In the genomic region with DNA sequence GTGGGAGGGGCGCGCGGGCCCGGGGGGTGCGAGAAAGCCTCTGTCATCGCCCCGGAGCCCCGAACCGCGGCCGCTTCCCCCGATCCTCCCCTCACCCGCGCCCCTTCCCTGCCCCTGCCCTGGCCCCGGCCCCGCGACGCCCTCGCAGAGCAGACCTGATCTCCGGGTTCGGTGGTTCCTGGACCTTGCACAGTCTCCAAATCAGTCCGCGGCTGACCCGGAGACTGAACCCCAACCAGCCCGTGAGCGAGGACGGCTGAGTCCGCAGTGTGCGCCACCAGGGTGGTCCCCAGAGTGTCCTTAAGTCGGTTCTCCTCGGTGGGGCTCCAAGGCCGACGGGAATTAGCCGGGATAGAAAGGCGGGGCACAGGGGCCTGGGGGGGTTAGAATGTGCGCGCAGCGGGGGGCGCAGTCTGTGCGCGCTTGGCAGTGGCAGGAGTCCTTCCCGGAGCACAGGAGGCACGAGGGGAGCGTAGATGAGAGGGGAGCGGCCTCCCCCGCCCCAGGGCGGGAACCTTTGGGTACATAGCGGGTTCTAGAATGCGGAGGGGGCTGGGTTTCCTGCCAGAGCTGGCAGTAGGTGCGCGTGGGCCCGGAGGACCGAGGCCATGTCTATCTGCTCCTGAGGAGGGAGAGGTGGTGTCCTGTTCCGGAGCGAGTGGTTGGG, we compare ENCODE assay signal across 8 cellular contexts. TPM values are rescaled to one million over a fixed set of nuclear protein-coding genes. Genes with fewer than 3 reads are reported as not detected.
A peak's percentile ranks its signal among the peaks of the same experiment; 100 is the strongest.
DNase-seq lines count a peak whose midpoint lies in the region; ATAC-seq and TF ChIP-seq lines count a peak whose summit lies in the region.

No MANE protein-coding gene starts in this region.

- TF ChIP-seq CTCF in GM06990 (IDR thresholded peaks at IDR 0.05; ENCODE audit: insufficient read depth, low read length, poor library complexity, severe bottlenecking) = no peak
- TF ChIP-seq CTCF in esophagus muscularis mucosa (IDR thresholded peaks at IDR 0.05) = no peak
- TF ChIP-seq CTCF in neural cell (IDR thresholded peaks at IDR 0.05; ENCODE audit: poor library complexity, severe bottlenecking) = no peak

- H3K9me3 ChIP-seq in esophagus muscularis mucosa = no peaks in the 10 kb centered on the region
- no peaks in the 10 kb centered on the region for H3K9me3 ChIP-seq in neural cell (ENCODE audit: low read length)

- H3K4me3 ChIP-seq in GM06990 (replicated peaks; ENCODE audit: low read depth, low read length) = peak overlapping the region; percentile 65
- H3K4me3 ChIP-seq in esophagus muscularis mucosa = peak overlapping the region; percentile 69 to 81 (median 77)
- peak overlapping the region; percentile 73 for H3K4me3 ChIP-seq in neural cell (ENCODE audit: low read length)

- no peak overlapping the region for H3K4me2 ChIP-seq in neural cell (ENCODE audit: low read length)

- no peak for TF ChIP-seq RAD21 in neural cell (conservative IDR thresholded peaks at IDR 0.05)

- H3K9ac ChIP-seq in neural cell (ENCODE audit: low read length) = no peak overlapping the region

- 17% methylated on average over 16 of the region's 55 CpGs for WGBS in esophagus muscularis mucosa

- no peaks in the 10 kb centered on the region for H3K9me2 ChIP-seq in neural cell (ENCODE audit: insufficient read depth, low read length)

- no peak for TF ChIP-seq POLR2A in esophagus muscularis mucosa (IDR thresholded peaks at IDR 0.05; ENCODE audit: low read depth)

- H3K27me3 Mint-ChIP-seq in activated CD4-positive, alpha-beta T cell treated with anti-CD3 and anti-CD28 coated beads, Interleukin-2, amount 10 ng/mL, durations not matched to agents 24 days and 14 days = no peaks in the 10 kb centered on the region

- H3K4me1 ChIP-seq in esophagus muscularis mucosa = peaks cover 6 to 27% (median 21%) of the 10 kb centered on the region in 4 donors

- H2AFZ ChIP-seq in neural cell (ENCODE audit: low read depth, low read length) = no peak overlapping the region

- H3F3A ChIP-seq in neural cell (ENCODE audit: insufficient read depth, low read length, poor library complexity, severe bottlenecking) = no peaks in the 10 kb centered on the region

- H3K4me3 Mint-ChIP-seq in activated CD4-positive, alpha-beta T cell treated with anti-CD3 and anti-CD28 coated beads, Interleukin-2, amount 10 ng/mL, durations not matched to agents 24 days and 14 days = peak overlapping the region; percentile 84

- no peaks in the 10 kb centered on the region for H3K79me2 ChIP-seq in neural cell (replicated peaks; ENCODE audit: insufficient read depth, low read length)

- H3K36me3 Mint-ChIP-seq in activated CD4-positive, alpha-beta T cell treated with anti-CD3 and anti-CD28 coated beads, Interleukin-2, amount 10 ng/mL, durations not matched to agents 24 days and 14 days (ENCODE audit: low read depth) = no peaks in the 10 kb centered on the region

- H4K20me1 ChIP-seq in neural cell (ENCODE audit: insufficient read depth) = no peaks in the 10 kb centered on the region

- ATAC-seq in HG02973 (IDR thresholded peaks at IDR 0.05; ENCODE audit: unreplicated experiment) (peak; percentile 30), HG02884 (IDR thresholded peaks at IDR 0.05; ENCODE audit: unreplicated experiment) (no peak)

- no peaks in the 10 kb centered on the region for H3K9me3 Mint-ChIP-seq in activated CD4-positive, alpha-beta T cell treated with anti-CD3 and anti-CD28 coated beads, Interleukin-2, amount 10 ng/mL, durations not matched to agents 24 days and 14 days

- H3K27me3 ChIP-seq in GM06990 (replicated peaks; ENCODE audit: control insufficient read depth, insufficient read depth, low read length) (no peaks in the 10 kb centered on the region), esophagus muscularis mucosa (no peaks in the 10 kb centered on the region), neural cell (ENCODE audit: insufficient read depth, low read depth, low read length) (peaks cover 3% of the 10 kb centered on the region)

- no peaks in the 10 kb centered on the region for H3K36me3 ChIP-seq in GM06990 (ENCODE audit: control insufficient read depth, insufficient read depth, low read length)
- H3K36me3 ChIP-seq in esophagus muscularis mucosa = peaks cover 0 to 18% (median 0%) of the 10 kb centered on the region in 4 donors
- H3K36me3 ChIP-seq in neural cell (ENCODE audit: insufficient read depth, low read length) = no peaks in the 10 kb centered on the region

- peaks cover 8% of the 10 kb centered on the region for H3K4me1 Mint-ChIP-seq in activated CD4-positive, alpha-beta T cell treated with anti-CD3 and anti-CD28 coated beads, Interleukin-2, amount 10 ng/mL, durations not matched to agents 24 days and 14 days

- intact Hi-C loops in activated CD4-positive, alpha-beta T cell treated with anti-CD3 and anti-CD28 coated beads, Interleukin-2, amount 10 ng/mL, durations not matched to agents 24 days and 14 days (cut with micrococcal nuclease) = loop anchor here (2.0 to 5.0 kb wide), 3 partner anchors 18 to 46 kb away; a partner anchor contains a TSS
- intact Hi-C loops in esophagus muscularis mucosa (cut with DNase I) = loop anchor here (2.0 to 5.0 kb wide), 2 partner anchors 56 to 84 kb away; a partner anchor contains a TSS

- H3K27ac ChIP-seq in esophagus muscularis mucosa (replicated peaks in 1 of 4) (peak overlapping the region; percentile 74 to 85 (median 80)), neural cell (ENCODE audit: low read length) (no peak overlapping the region)

- DNase-seq in GM06990 (ENCODE audit: extremely low read depth, insufficient read length) (peak; percentile 51), esophagus muscularis mucosa (ENCODE audit: extremely low spot score) (no peak), DMS 273 (lab: John Stamatoyannopoulos, UW; ENCODE audit: unreplicated experiment) (no peak), SKM-1 (lab: John Stamatoyannopoulos, UW; ENCODE audit: unreplicated experiment) (no peak)
- peak; percentile 80 for DNase-seq in activated CD4-positive, alpha-beta T cell treated with anti-CD3 and anti-CD28 coated beads, Interleukin-2, amount 10 ng/mL, durations not matched to agents 24 days and 14 days

- TF ChIP-seq EP300 in esophagus muscularis mucosa (IDR thresholded peaks at IDR 0.05) (no peak), neural cell (conservative IDR thresholded peaks at IDR 0.05; ENCODE audit: poor library complexity, severe bottlenecking) (no peak)

- H3K27ac Mint-ChIP-seq in activated CD4-positive, alpha-beta T cell treated with anti-CD3 and anti-CD28 coated beads, Interleukin-2, amount 10 ng/mL, durations not matched to agents 24 days and 14 days = peak overlapping the region; percentile 74

TF ChIP-seq in neural cell, 6 proteins besides CTCF, POLR2A, EP300 and RAD21:
- no peak for TF ChIP-seq MXI1 (conservative IDR thresholded peaks at IDR 0.05; ENCODE audit: poor library complexity, severe bottlenecking)
- no peak for TF ChIP-seq TAF1 (IDR thresholded peaks at IDR 0.05; ENCODE audit: low read depth)
- TF ChIP-seq, protein P1, sequence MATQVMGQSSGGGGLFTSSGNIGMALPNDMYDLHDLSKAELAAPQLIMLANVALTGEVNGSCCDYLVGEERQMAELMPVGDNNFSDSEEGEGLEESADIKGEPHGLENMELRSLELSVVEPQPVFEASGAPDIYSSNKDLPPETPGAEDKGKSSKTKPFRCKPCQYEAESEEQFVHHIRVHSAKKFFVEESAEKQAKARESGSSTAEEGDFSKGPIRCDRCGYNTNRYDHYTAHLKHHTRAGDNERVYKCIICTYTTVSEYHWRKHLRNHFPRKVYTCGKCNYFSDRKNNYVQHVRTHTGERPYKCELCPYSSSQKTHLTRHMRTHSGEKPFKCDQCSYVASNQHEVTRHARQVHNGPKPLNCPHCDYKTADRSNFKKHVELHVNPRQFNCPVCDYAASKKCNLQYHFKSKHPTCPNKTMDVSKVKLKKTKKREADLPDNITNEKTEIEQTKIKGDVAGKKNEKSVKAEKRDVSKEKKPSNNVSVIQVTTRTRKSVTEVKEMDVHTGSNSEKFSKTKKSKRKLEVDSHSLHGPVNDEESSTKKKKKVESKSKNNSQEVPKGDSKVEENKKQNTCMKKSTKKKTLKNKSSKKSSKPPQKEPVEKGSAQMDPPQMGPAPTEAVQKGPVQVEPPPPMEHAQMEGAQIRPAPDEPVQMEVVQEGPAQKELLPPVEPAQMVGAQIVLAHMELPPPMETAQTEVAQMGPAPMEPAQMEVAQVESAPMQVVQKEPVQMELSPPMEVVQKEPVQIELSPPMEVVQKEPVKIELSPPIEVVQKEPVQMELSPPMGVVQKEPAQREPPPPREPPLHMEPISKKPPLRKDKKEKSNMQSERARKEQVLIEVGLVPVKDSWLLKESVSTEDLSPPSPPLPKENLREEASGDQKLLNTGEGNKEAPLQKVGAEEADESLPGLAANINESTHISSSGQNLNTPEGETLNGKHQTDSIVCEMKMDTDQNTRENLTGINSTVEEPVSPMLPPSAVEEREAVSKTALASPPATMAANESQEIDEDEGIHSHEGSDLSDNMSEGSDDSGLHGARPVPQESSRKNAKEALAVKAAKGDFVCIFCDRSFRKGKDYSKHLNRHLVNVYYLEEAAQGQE (IDR thresholded peaks at IDR 0.05; ENCODE audit: borderline replicate concordance) = no peak
- TF ChIP-seq EZH2 (IDR thresholded peaks at IDR 0.05; ENCODE audit: borderline replicate concordance, insufficient read depth, low read length, poor library complexity, severe bottlenecking) = no peak
- TF ChIP-seq SMC3 (conservative IDR thresholded peaks at IDR 0.05; ENCODE audit: poor library complexity) = no peak
- no peak for TF ChIP-seq POLR2AphosphoS5 (IDR thresholded peaks at IDR 0.05)

RNA-seq across cellular contexts. Expression of a gene that starts 0.8 kb away (rescaled TPM):
- total RNA-seq in activated CD4-positive, alpha-beta T cell treated with anti-CD3 and anti-CD28 coated beads, Interleukin-2, amount 10 ng/mL, durations not matched to agents 24 days and 14 days = 22.9 and 24.3 TPM in 2 replicates
- 1 to 10 TPM; 4.0 to 10.0 (median 7.6) TPM for total RNA-seq in esophagus muscularis mucosa
- polyA plus RNA-seq in neural cell = 0.06 and 1.4 TPM in 2 replicates
- 0.12 TPM in 1 of 2 replicates, not detected in the other for polyA minus RNA-seq in neural cell

RNA-seq across cellular contexts. Expression of a gene that starts 14.1 kb away (rescaled TPM):
- 831 and 846 TPM in 2 replicates for total RNA-seq in activated CD4-positive, alpha-beta T cell treated with anti-CD3 and anti-CD28 coated beads, Interleukin-2, amount 10 ng/mL, durations not matched to agents 24 days and 14 days
- total RNA-seq in esophagus muscularis mucosa = 100 to 1,000 TPM; 170 to 239 (median 205) TPM
- polyA plus RNA-seq in neural cell = 549 and 855 TPM in 2 replicates
- 541 and 626 TPM in 2 replicates for polyA minus RNA-seq in neural cell

RNA-seq across cellular contexts. Expression of a gene that starts 20.8 kb away (rescaled TPM):
- 46.9 and 48.4 TPM in 2 replicates for total RNA-seq in activated CD4-positive, alpha-beta T cell treated with anti-CD3 and anti-CD28 coated beads, Interleukin-2, amount 10 ng/mL, durations not matched to agents 24 days and 14 days
- 10 to 100 TPM; 23.3 to 35.7 (median 29.8) TPM for total RNA-seq in esophagus muscularis mucosa
- 0.09 TPM in 1 of 2 replicates, not detected in the other for polyA plus RNA-seq in neural cell
- 1.5 TPM in 1 of 2 replicates, not detected in the other for polyA minus RNA-seq in neural cell

RNA-seq across cellular contexts. Expression of a gene that starts 46.4 kb away (rescaled TPM):
- 47.4 and 47.7 TPM in 2 replicates for total RNA-seq in activated CD4-positive, alpha-beta T cell treated with anti-CD3 and anti-CD28 coated beads, Interleukin-2, amount 10 ng/mL, durations not matched to agents 24 days and 14 days
- total RNA-seq in esophagus muscularis mucosa = 10 to 100 TPM; 27.8 to 54.8 (median 39.2) TPM
- 82.5 and 86.6 TPM in 2 replicates for polyA plus RNA-seq in neural cell
- polyA minus RNA-seq in neural cell = 44.9 and 48.7 TPM in 2 replicates

Comparison
In these comparisons a context has a peak if more than half of its experiments do, and no peak if none do; other contexts are left out.
1. DNase-seq: peak in GM06990 (single experiment) and activated CD4-positive, alpha-beta T cell treated with anti-CD3 and anti-CD28 coated beads, Interleukin-2, amount 10 ng/mL, durations not matched to agents 24 days and 14 days (single experiment); none in esophagus muscularis mucosa (single experiment), DMS 273 (single experiment) and SKM-1 (single experiment).
2. Peak in every context shown above with its lines, with median percentiles within 50 percentile points of each other: H3K4me3 ChIP-seq.